In genomic region chr1:145991799-145992412, GRCh38 we compare ENCODE assay signal across 10 cellular contexts. TPM values are rescaled to one million over a fixed set of nuclear protein-coding genes. Genes with fewer than 3 reads are reported as not detected.
DNase-seq lines count a peak whose midpoint lies in the region; ATAC-seq and TF ChIP-seq lines count a peak whose summit lies in the region.
"Had no signal": no experiment of that assay in that cellular context is flagged by ENCODE, and none has a peak within 500 bp of the region (broad histone marks: within the 10 kb centered on the region; RNA-seq: fewer than 3 reads in every experiment).

No MANE protein-coding gene starts in this region.

- DNase-seq in activated naive CD4-positive, alpha-beta T cell treated with anti-CD3 and anti-CD28 coated beads for 36 hours, result no peak
- no peak for DNase-seq in activated naive CD4-positive, alpha-beta T cell (lab: John Stamatoyannopoulos, UW)
- DNase-seq in amniotic epithelial cell (ENCODE audit: low read depth), result peak; percentile 41
- no peak for DNase-seq in transverse colon
- no peak for DNase-seq in chondrocyte (ENCODE audit: low spot score)
- DNase-seq in PC-3, result no peak

- no peak overlapping the region for H2AFZ ChIP-seq in PC-3 (ENCODE audit: low read length)

- WGBS in mesodermal cell (ENCODE audit: insufficient coverage in 2 of 2), 2 experiments, result 91 to 94% methylated on average over 2 to 4 of the region's 9 CpGs
- WGBS in transverse colon (ENCODE audit: low coverage in 1 of 2), 2 donors, result 41 to 54% methylated on average over 8 to 9 of the region's 9 CpGs

- H3K36me3 Mint-ChIP-seq in activated naive CD4-positive, alpha-beta T cell treated with anti-CD3 and anti-CD28 coated beads for 36 hours (ENCODE audit: low read depth), result peaks cover 41% of the 10 kb centered on the region
- H3K36me3 Mint-ChIP-seq in chondrocyte (ENCODE audit: low read depth), result peaks cover 14% of the 10 kb centered on the region

- peaks cover 9% of the 10 kb centered on the region for H3F3A ChIP-seq in PC-3 (ENCODE audit: low read length, unreplicated experiment)

- H3K27me3 ChIP-seq in transverse colon, result no peaks in the 10 kb centered on the region
- no peaks in the 10 kb centered on the region for H3K27me3 ChIP-seq in PC-3 (ENCODE audit: low read length)

- in situ Hi-C loops in transverse colon (cut with MboI; ENCODE audit: low pct_ligation_motif_present in 1 of 4, low pct_unique_long_range_greater_than_20kb in 1 of 4, low sequenced_read_pairs in 3 of 4), result no loop called here

- H3K9me3 ChIP-seq in mesodermal cell (ENCODE audit: control insufficient read depth, low read length), result no peaks in the 10 kb centered on the region
- no peaks in the 10 kb centered on the region for H3K9me3 ChIP-seq in transverse colon
- no peaks in the 10 kb centered on the region for H3K9me3 ChIP-seq in PC-3 (ENCODE audit: low read length)

- POLR2A ChIA-PET in PC-3 (lab: Charles Lee; ENCODE audit: unreplicated experiment), result no interaction called here

- no TSS peak for BruUV-seq in PC-3 (replicated peaks; lab: Mats Ljungman, UMichigan)

- peak; percentile 70 for TF ChIP-seq POLR2A in transverse colon (IDR thresholded peaks at IDR 0.05)

- peaks cover 41% of the 10 kb centered on the region for H3K79me2 ChIP-seq in PC-3 (ENCODE audit: low read length)

- peaks cover 35% of the 10 kb centered on the region for H3K36me3 ChIP-seq in mesodermal cell (ENCODE audit: control insufficient read depth, insufficient read depth, low read length)
- H3K36me3 ChIP-seq in transverse colon, result peaks cover 7 to 40% (median 20%) of the 10 kb centered on the region in 4 donors
- peaks cover 34% of the 10 kb centered on the region for H3K36me3 ChIP-seq in PC-3 (ENCODE audit: low read depth, low read length)

- H3K4me1 Mint-ChIP-seq in activated naive CD4-positive, alpha-beta T cell treated with anti-CD3 and anti-CD28 coated beads for 36 hours (ENCODE audit: low read depth), result peaks cover 58% of the 10 kb centered on the region
- H3K4me1 Mint-ChIP-seq in chondrocyte (ENCODE audit: low read depth), result peaks cover 35% of the 10 kb centered on the region

- no peak for ATAC-seq in GM21528 (IDR thresholded peaks at IDR 0.05; ENCODE audit: low FRiP score, unreplicated experiment)
- ATAC-seq in PC-3, result no peak
- ATAC-seq: Panc1 had no signal

- no peak overlapping the region for H3K4me2 ChIP-seq in PC-3 (ENCODE audit: low read length)

- H3K27ac ChIP-seq in mesodermal cell (ENCODE audit: low read depth, low read length, severe bottlenecking) (peak overlapping the region; percentile 18), transverse colon (peak overlapping the region; percentile 96 to 99 (median 98)), PC-3 (ENCODE audit: low read length) (no peak overlapping the region)
- H3K27ac ChIP-seq: C4-2B had no signal

- H3K4me1 ChIP-seq in mesodermal cell (ENCODE audit: control insufficient read depth, insufficient read depth, low read length, poor library complexity, severe bottlenecking) (peaks cover 20% of the 10 kb centered on the region), transverse colon (peaks cover 4 to 30% (median 25%) of the 10 kb centered on the region in 4 donors), PC-3 (ENCODE audit: insufficient read depth, low read length) (peaks cover 25% of the 10 kb centered on the region)

- H3K4me3 ChIP-seq in mesodermal cell (ENCODE audit: extremely low read depth, insufficient read depth, low read length, poor library complexity, severe bottlenecking) (no peak overlapping the region), transverse colon (peak overlapping the region; percentile 34 to 92 (median 74)), PC-3 (ENCODE audit: low read length) (no peak overlapping the region)

- no peaks in the 10 kb centered on the region for H3K9me3 Mint-ChIP-seq in activated naive CD4-positive, alpha-beta T cell treated with anti-CD3 and anti-CD28 coated beads for 36 hours
- H3K9me3 Mint-ChIP-seq in chondrocyte (ENCODE audit: low read depth), result no peaks in the 10 kb centered on the region

- TF ChIP-seq EP300 in transverse colon (IDR thresholded peaks at IDR 0.05; ENCODE audit: low read depth), result no peak

- no peaks in the 10 kb centered on the region for H3K9me2 ChIP-seq in PC-3 (replicated peaks; ENCODE audit: low read length)

- no peak overlapping the region for H3K4me3 Mint-ChIP-seq in activated naive CD4-positive, alpha-beta T cell treated with anti-CD3 and anti-CD28 coated beads for 36 hours
- no peak overlapping the region for H3K4me3 Mint-ChIP-seq in chondrocyte (ENCODE audit: unreplicated experiment)

- TF ChIP-seq CTCF in transverse colon (IDR thresholded peaks at IDR 0.05) (no peak), chondrocyte (IDR thresholded peaks at IDR 0.05) (no peak), PC-3 (conservative IDR thresholded peaks at IDR 0.05; ENCODE audit: low read depth, low read length) (no peak)

- H3K27me3 Mint-ChIP-seq in activated naive CD4-positive, alpha-beta T cell treated with anti-CD3 and anti-CD28 coated beads for 36 hours (ENCODE audit: low read depth), result no peaks in the 10 kb centered on the region
- no peaks in the 10 kb centered on the region for H3K27me3 Mint-ChIP-seq in chondrocyte (ENCODE audit: low read depth)

- no peak overlapping the region for H3K9ac ChIP-seq in PC-3 (ENCODE audit: low read length)

- CTCF ChIA-PET in activated naive CD4-positive, alpha-beta T cell treated with anti-CD3 and anti-CD28 coated beads for 36 hours (lab: Charles Lee), result interaction anchor here (1.4 to 8.8 kb wide), 4 partner anchors 10 to 15 kb away, joined by 3 to 109 read pairs (median 12); no protein-coding TSS in a partner anchor
- CTCF ChIA-PET in PC-3 (lab: Charles Lee), result interaction anchor here (0.6 kb wide), 1 partner anchor 41 kb away, joined by 3 read pairs; no protein-coding TSS in a partner anchor

- peak overlapping the region; percentile 97 for H3K27ac Mint-ChIP-seq in activated naive CD4-positive, alpha-beta T cell treated with anti-CD3 and anti-CD28 coated beads for 36 hours
- H3K27ac Mint-ChIP-seq in chondrocyte (ENCODE audit: unreplicated experiment), result no peak overlapping the region

- H4K20me1 ChIP-seq in PC-3 (ENCODE audit: low read length), result peaks cover 34% of the 10 kb centered on the region

- intact Hi-C loops in activated naive CD4-positive, alpha-beta T cell treated with anti-CD3 and anti-CD28 coated beads for 36 hours (cut with micrococcal nuclease), result no loop called here
- intact Hi-C loops in transverse colon (cut with DNase I; ENCODE audit: low total_unique reads), result no loop called here
- intact Hi-C loops in PC-3 (cut with micrococcal nuclease), result no loop called here

RNA-seq across cellular contexts. Expression of gene TXNIP, which starts 4.5 kb away (rescaled TPM):
- total RNA-seq in activated naive CD4-positive, alpha-beta T cell treated with anti-CD3 and anti-CD28 coated beads for 36 hours, result 10 to 100 TPM; 86.0 to 91.1 TPM
- 144 TPM for polyA plus RNA-seq in mesodermal cell (2013, experiment 1 of 2)
- 135 TPM for polyA plus RNA-seq in mesodermal cell (2013, experiment 2 of 2)
- total RNA-seq in transverse colon, result 1,000 to 10,000 TPM in 2 of 4 donors, 100 to 1,000 TPM in 2; 296 to 2,602 (median 982) TPM
- 3.8 to 55.5 TPM (median 4.0 TPM) in 3 replicates for total RNA-seq in chondrocyte
- total RNA-seq in PC-3 (2014; rRNA removed), result 45.3 and 66.6 TPM in 2 replicates

RNA-seq across cellular contexts. Expression of gene POLR3GL, which starts 27.4 kb away (rescaled TPM):
- 10 to 100 TPM; 32.0 to 34.0 TPM for total RNA-seq in activated naive CD4-positive, alpha-beta T cell treated with anti-CD3 and anti-CD28 coated beads for 36 hours
- 28.8 TPM for polyA plus RNA-seq in mesodermal cell (2013, experiment 1 of 2)
- polyA plus RNA-seq in mesodermal cell (2013, experiment 2 of 2), result 30.3 TPM
- 10 to 100 TPM in 3 of 4 donors, 1 to 10 TPM in 1; 1.2 to 23.7 (median 14.4) TPM for total RNA-seq in transverse colon
- total RNA-seq in chondrocyte, result 13.3 to 20.7 TPM (median 13.9 TPM) in 3 replicates
- 3.7 and 8.4 TPM in 2 replicates for total RNA-seq in PC-3 (2014; rRNA removed)

RNA-seq across cellular contexts. Expression of gene ANKRD34A, which starts 27.5 kb away (rescaled TPM):
- total RNA-seq in activated naive CD4-positive, alpha-beta T cell treated with anti-CD3 and anti-CD28 coated beads for 36 hours, result 1 to 10 TPM; 3.7 to 4.3 TPM
- polyA plus RNA-seq in mesodermal cell (2013, experiment 1 of 2), result 1.1 TPM
- 0.71 TPM for polyA plus RNA-seq in mesodermal cell (2013, experiment 2 of 2)
- total RNA-seq in transverse colon, result 1 to 10 TPM in 1 of 4 donors, under 1 TPM in 2, not detected in 1; 0.41 to 4.1 (median 0.64) TPM
- 1.2 to 3.1 TPM (median 2.0 TPM) in 3 replicates for total RNA-seq in chondrocyte
- 0.29 and 2.8 TPM in 2 replicates for total RNA-seq in PC-3 (2014; rRNA removed)

RNA-seq across cellular contexts. Expression of gene HJV, which starts 29.6 kb away (rescaled TPM):
- not detected for total RNA-seq in activated naive CD4-positive, alpha-beta T cell treated with anti-CD3 and anti-CD28 coated beads for 36 hours
- polyA plus RNA-seq in mesodermal cell (2013, experiment 1 of 2), result not detected
- polyA plus RNA-seq in mesodermal cell (2013, experiment 2 of 2), result not detected
- total RNA-seq in transverse colon (under 1 TPM in 1 of 4 donors, not detected in 3; 0.27 TPM), chondrocyte (not detected in 3 replicates), PC-3 (2014; rRNA removed) (not detected in 2 replicates)

RNA-seq across cellular contexts. Expression of gene LIX1L, which starts 34.1 kb away (rescaled TPM):
- total RNA-seq in activated naive CD4-positive, alpha-beta T cell treated with anti-CD3 and anti-CD28 coated beads for 36 hours, result 10 to 100 TPM; 43.6 to 44.3 TPM
- polyA plus RNA-seq in mesodermal cell (2013, experiment 1 of 2), result 35.9 TPM
- 30.4 TPM for polyA plus RNA-seq in mesodermal cell (2013, experiment 2 of 2)
- total RNA-seq in transverse colon (10 to 100 TPM in 2 of 4 donors, 1 to 10 TPM in 2; 7.2 to 12.5 (median 9.8) TPM), chondrocyte (50.3 to 57.1 TPM (median 53.0 TPM) in 3 replicates), PC-3 (2014; rRNA removed) (12.5 and 13.6 TPM in 2 replicates)

Comparison
In these comparisons a context has a peak if more than half of its experiments do, and no peak if none do; other contexts are left out.
1. H3K4me3 ChIP-seq: peak in transverse colon (4 of 4); none in mesodermal cell (single experiment) and PC-3 (single experiment).